ENCODE assay signal across 8 cellular contexts in the genomic region with DNA sequence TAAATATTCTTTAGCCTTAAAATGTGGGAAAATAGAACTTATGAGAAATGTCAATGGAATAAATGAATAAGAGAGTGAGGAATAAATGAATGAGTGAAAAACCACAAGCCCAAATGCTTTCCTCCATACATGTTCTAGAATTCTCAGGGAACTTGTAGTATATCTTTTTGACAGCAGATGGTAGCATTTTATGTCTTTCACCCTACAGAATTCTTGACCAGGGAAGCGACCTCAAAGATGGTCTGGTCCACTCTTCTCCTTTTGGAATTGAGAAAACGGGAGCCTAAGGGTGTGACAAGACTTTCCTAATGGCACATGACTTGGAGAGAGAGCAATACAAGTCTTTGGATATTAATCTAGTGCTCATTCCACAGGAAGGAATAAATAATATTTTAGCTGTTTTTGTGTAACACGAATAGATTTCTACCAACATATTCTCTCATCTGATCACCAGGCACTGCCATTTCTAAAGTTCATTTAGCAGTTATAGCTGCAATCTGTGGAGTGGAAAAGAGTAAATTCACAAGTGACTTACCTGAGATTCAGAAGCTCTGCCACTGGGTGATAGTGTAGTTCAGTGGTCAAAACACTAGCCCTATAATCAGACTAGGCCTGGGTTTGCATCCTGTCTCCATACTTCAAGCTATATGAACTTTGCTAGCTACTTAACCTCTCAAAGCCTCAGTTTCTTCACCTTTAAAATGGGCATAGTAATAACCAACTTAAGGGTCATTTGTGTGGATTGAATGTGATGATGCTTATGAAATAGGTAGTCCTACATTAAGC. TPM values are rescaled to one million over a fixed set of nuclear protein-coding genes. Genes with fewer than 3 reads are reported as not detected.
DNase-seq lines count a peak whose midpoint lies in the region; ATAC-seq and TF ChIP-seq lines count a peak whose summit lies in the region.

No MANE protein-coding gene starts in this region.

- H3K36me3 Mint-ChIP-seq in MCF 10A (ENCODE audit: insufficient read depth, unreplicated experiment) (no peaks in the 10 kb centered on the region), glutamatergic neuron (ENCODE audit: unreplicated experiment) (no peaks in the 10 kb centered on the region)

- CTCF ChIA-PET in MCF 10A (lab: Yijun Ruan, JAX) = interaction anchor here (0.5 to 3.9 kb wide), 53 partner anchors 9 to 1200 kb away, joined by 3 to 72 read pairs (median 5); a partner anchor contains a TSS

- BruUV-seq in MCF 10A (replicated peaks; lab: Mats Ljungman, UMichigan) = no TSS peak

- H3K4me1 Mint-ChIP-seq in MCF 10A (ENCODE audit: insufficient read depth, unreplicated experiment) = no peaks in the 10 kb centered on the region
- H3K4me1 Mint-ChIP-seq in glutamatergic neuron (ENCODE audit: low read depth, unreplicated experiment) = no peaks in the 10 kb centered on the region

- H3K4me3 ChIP-seq in AG09309 (ENCODE audit: control insufficient read depth, low read depth, low read length) (no peak overlapping the region), GM12865 (ENCODE audit: low read depth, low read length) (no peak overlapping the region)

- H3K27ac Mint-ChIP-seq in MCF 10A (ENCODE audit: low read depth, unreplicated experiment) = no peak overlapping the region
- H3K27ac Mint-ChIP-seq in glutamatergic neuron (ENCODE audit: unreplicated experiment) = no peak overlapping the region

- POLR2A ChIA-PET in MCF 10A (lab: Yijun Ruan, JAX) = interaction anchor here (0.7 kb wide), 1 partner anchor 104 kb away, joined by 4 read pairs; no protein-coding TSS in a partner anchor

- peak; percentile 41 for TF ChIP-seq CTCF in AG09309 (IDR thresholded peaks at IDR 0.05; ENCODE audit: control insufficient read depth, insufficient read depth, low read depth, low read length, missing control alignments)
- TF ChIP-seq CTCF in GM12865 (IDR thresholded peaks at IDR 0.05; ENCODE audit: insufficient read depth, low read depth, low read length, missing control alignments) = peak; percentile 26
- TF ChIP-seq CTCF in MCF 10A (IDR thresholded peaks at IDR 0.05; ENCODE audit: unreplicated experiment) = peak; percentile 42
- TF ChIP-seq CTCF in glutamatergic neuron (IDR thresholded peaks at IDR 0.05; ENCODE audit: partially characterized antibody, unreplicated experiment) = no peak

- H3K9me3 Mint-ChIP-seq in MCF 10A (ENCODE audit: unreplicated experiment) (no peaks in the 10 kb centered on the region), glutamatergic neuron (ENCODE audit: unreplicated experiment) (no peaks in the 10 kb centered on the region)

- no peak for DNase-seq in AG09309 (ENCODE audit: low read depth)
- peak; percentile 54 for DNase-seq in GM12865 (ENCODE audit: low read depth)
- DNase-seq in NCI-H2227 (lab: John Stamatoyannopoulos, UW; ENCODE audit: unreplicated experiment) = peak; percentile 27
- peak; percentile 55 for DNase-seq in MCF 10A (ENCODE audit: unreplicated experiment)
- DNase-seq in medulla oblongata (ENCODE audit: extremely low spot score) = peak; percentile 73
- DNase-seq in glutamatergic neuron = no peak

- ATAC-seq in GM21447 (IDR thresholded peaks at IDR 0.05; ENCODE audit: unreplicated experiment) = no peak
- ATAC-seq in GM21529 (IDR thresholded peaks at IDR 0.05; ENCODE audit: unreplicated experiment) = no peak

- no peak overlapping the region for H3K4me3 Mint-ChIP-seq in MCF 10A (ENCODE audit: unreplicated experiment)
- no peak overlapping the region for H3K4me3 Mint-ChIP-seq in glutamatergic neuron (ENCODE audit: unreplicated experiment)

- H3K27me3 Mint-ChIP-seq in MCF 10A (ENCODE audit: insufficient read depth, unreplicated experiment) = peaks cover 34% of the 10 kb centered on the region
- no peaks in the 10 kb centered on the region for H3K27me3 Mint-ChIP-seq in glutamatergic neuron (ENCODE audit: unreplicated experiment)

- intact Hi-C loops in MCF 10A (cut with micrococcal nuclease) = loop anchor here (1.0 to 10.0 kb wide), 4 partner anchors 91 to 1284 kb away; a partner anchor contains a TSS

RNA-seq across cellular contexts. Expression of a gene that starts 15.0 kb away (rescaled TPM):
- total RNA-seq in MCF 10A (2022) = 0.09 TPM in 1 of 2 replicates, not detected in the other
- not detected for total RNA-seq in glutamatergic neuron (ENCODE audit: unreplicated experiment)

RNA-seq across cellular contexts. Expression of a gene that starts 28.6 kb away (rescaled TPM):
- total RNA-seq in MCF 10A (2022) (not detected in 2 replicates), glutamatergic neuron (ENCODE audit: unreplicated experiment) (not detected)

Comparison
In these comparisons a context has a peak if more than half of its experiments do, and no peak if none do; other contexts are left out.
1. DNase-seq: peak in GM12865 (single experiment), NCI-H2227 (single experiment), MCF 10A (single experiment) and medulla oblongata (single experiment); none in AG09309 (single experiment) and glutamatergic neuron (single experiment).